ENCODE assay signal across 1 cellular context in the genomic region with DNA sequence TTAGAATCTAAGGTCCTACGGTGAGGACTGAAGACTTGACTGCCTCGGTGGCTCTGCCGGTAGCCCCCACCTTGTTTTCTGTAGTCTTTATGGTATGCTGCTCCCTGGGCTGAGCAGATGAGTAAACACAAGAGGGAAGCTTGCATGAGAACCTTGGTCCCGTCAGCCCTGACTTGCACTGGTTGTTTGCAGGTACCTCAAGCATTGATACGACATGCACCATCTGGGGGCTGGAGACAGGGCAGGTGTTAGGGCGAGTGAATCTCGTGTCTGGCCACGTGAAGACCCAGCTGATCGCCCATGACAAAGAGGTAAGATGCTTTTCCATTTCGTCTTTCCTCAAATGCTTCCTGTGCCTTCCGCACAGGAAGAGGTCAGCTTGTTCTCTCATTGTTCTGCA.
A peak's percentile ranks its signal among the peaks of the same experiment; 100 is the strongest.
TF ChIP-seq lines count a peak whose summit lies in the region.

No MANE protein-coding gene starts in this region.

TF ChIP-seq in HepG2, 621 proteins besides CTCF, POLR2A, EP300 and RAD21 (continued from another document and continues in another):
- TF ChIP-seq MAFK (conservative IDR thresholded peaks at IDR 0.05 in 1 of 2, IDR thresholded peaks at IDR 0.05 in 1 of 2; ENCODE audit: low read length in 2 of 2): no peak
- TF ChIP-seq, protein P1, sequence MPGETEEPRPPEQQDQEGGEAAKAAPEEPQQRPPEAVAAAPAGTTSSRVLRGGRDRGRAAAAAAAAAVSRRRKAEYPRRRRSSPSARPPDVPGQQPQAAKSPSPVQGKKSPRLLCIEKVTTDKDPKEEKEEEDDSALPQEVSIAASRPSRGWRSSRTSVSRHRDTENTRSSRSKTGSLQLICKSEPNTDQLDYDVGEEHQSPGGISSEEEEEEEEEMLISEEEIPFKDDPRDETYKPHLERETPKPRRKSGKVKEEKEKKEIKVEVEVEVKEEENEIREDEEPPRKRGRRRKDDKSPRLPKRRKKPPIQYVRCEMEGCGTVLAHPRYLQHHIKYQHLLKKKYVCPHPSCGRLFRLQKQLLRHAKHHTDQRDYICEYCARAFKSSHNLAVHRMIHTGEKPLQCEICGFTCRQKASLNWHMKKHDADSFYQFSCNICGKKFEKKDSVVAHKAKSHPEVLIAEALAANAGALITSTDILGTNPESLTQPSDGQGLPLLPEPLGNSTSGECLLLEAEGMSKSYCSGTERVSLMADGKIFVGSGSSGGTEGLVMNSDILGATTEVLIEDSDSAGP (CRISPR knock-in tag; IDR thresholded peaks at IDR 0.05; ENCODE audit: borderline replicate concordance): no peak
- peak; percentile 81; the same call in 1 of the 2 replicates for TF ChIP-seq SMAD1 (CRISPR knock-in tag; IDR thresholded peaks at IDR 0.05; ENCODE audit: borderline replicate concordance, low read depth)
- TF ChIP-seq NR1H2 (CRISPR knock-in tag; IDR thresholded peaks at IDR 0.05; ENCODE audit: borderline replicate concordance, low read depth): no peak
- TF ChIP-seq MED8 (CRISPR knock-in tag; IDR thresholded peaks at IDR 0.05; ENCODE audit: insufficient replicate concordance): no peak
- TF ChIP-seq ATM (IDR thresholded peaks at IDR 0.05; ENCODE audit: borderline replicate concordance): no peak
- no peak for TF ChIP-seq ZNF780A (CRISPR knock-in tag; IDR thresholded peaks at IDR 0.05)
- no peak for TF ChIP-seq KDM5A (IDR thresholded peaks at IDR 0.05; ENCODE audit: borderline replicate concordance, low read length)
- TF ChIP-seq, protein P2, sequence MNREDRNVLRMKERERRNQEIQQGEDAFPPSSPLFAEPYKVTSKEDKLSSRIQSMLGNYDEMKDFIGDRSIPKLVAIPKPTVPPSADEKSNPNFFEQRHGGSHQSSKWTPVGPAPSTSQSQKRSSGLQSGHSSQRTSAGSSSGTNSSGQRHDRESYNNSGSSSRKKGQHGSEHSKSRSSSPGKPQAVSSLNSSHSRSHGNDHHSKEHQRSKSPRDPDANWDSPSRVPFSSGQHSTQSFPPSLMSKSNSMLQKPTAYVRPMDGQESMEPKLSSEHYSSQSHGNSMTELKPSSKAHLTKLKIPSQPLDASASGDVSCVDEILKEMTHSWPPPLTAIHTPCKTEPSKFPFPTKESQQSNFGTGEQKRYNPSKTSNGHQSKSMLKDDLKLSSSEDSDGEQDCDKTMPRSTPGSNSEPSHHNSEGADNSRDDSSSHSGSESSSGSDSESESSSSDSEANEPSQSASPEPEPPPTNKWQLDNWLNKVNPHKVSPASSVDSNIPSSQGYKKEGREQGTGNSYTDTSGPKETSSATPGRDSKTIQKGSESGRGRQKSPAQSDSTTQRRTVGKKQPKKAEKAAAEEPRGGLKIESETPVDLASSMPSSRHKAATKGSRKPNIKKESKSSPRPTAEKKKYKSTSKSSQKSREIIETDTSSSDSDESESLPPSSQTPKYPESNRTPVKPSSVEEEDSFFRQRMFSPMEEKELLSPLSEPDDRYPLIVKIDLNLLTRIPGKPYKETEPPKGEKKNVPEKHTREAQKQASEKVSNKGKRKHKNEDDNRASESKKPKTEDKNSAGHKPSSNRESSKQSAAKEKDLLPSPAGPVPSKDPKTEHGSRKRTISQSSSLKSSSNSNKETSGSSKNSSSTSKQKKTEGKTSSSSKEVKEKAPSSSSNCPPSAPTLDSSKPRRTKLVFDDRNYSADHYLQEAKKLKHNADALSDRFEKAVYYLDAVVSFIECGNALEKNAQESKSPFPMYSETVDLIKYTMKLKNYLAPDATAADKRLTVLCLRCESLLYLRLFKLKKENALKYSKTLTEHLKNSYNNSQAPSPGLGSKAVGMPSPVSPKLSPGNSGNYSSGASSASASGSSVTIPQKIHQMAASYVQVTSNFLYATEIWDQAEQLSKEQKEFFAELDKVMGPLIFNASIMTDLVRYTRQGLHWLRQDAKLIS (CRISPR knock-in tag; IDR thresholded peaks at IDR 0.05): no peak
- no peak for TF ChIP-seq AKNA (CRISPR knock-in tag; IDR thresholded peaks at IDR 0.05; ENCODE audit: borderline replicate concordance)
- no peak for TF ChIP-seq PPARG (CRISPR knock-in tag; conservative IDR thresholded peaks at IDR 0.05)
- TF ChIP-seq ZNF713 (CRISPR knock-in tag; IDR thresholded peaks at IDR 0.05): peak; percentile 92; the same call in 1 of the 2 replicates
- TF ChIP-seq ZSCAN30 (CRISPR knock-in tag; IDR thresholded peaks at IDR 0.05): no peak
- no peak for TF ChIP-seq ZNF703 (CRISPR knock-in tag; IDR thresholded peaks at IDR 0.05; ENCODE audit: borderline replicate concordance)
- TF ChIP-seq NFATC3 (CRISPR knock-in tag; IDR thresholded peaks at IDR 0.05): no peak
- TF ChIP-seq NONO (IDR thresholded peaks at IDR 0.05): no peak
- peak; percentile 53; the same call in 1 of the 2 replicates for TF ChIP-seq NONO (CRISPR knock-in tag; conservative IDR thresholded peaks at IDR 0.05)
- TF ChIP-seq CBFB (CRISPR knock-in tag; IDR thresholded peaks at IDR 0.05): no peak
- no peak for TF ChIP-seq RNF2 (conservative IDR thresholded peaks at IDR 0.05; ENCODE audit: low read depth)
- peak; percentile 92 for TF ChIP-seq TEAD3 (CRISPR knock-in tag; optimal IDR thresholded peaks at IDR 0.05; ENCODE audit: borderline replicate concordance)
- TF ChIP-seq HNRNPLL (IDR thresholded peaks at IDR 0.05; ENCODE audit: low read depth, low read length, poor library complexity, severe bottlenecking): no peak
- TF ChIP-seq ZFYVE20 (CRISPR knock-in tag; IDR thresholded peaks at IDR 0.05; ENCODE audit: borderline replicate concordance, low read depth): no peak
- peak; percentile 22; the same call in 1 of the 2 replicates for TF ChIP-seq FOXK2 (IDR thresholded peaks at IDR 0.05)
- TF ChIP-seq, protein P3, sequence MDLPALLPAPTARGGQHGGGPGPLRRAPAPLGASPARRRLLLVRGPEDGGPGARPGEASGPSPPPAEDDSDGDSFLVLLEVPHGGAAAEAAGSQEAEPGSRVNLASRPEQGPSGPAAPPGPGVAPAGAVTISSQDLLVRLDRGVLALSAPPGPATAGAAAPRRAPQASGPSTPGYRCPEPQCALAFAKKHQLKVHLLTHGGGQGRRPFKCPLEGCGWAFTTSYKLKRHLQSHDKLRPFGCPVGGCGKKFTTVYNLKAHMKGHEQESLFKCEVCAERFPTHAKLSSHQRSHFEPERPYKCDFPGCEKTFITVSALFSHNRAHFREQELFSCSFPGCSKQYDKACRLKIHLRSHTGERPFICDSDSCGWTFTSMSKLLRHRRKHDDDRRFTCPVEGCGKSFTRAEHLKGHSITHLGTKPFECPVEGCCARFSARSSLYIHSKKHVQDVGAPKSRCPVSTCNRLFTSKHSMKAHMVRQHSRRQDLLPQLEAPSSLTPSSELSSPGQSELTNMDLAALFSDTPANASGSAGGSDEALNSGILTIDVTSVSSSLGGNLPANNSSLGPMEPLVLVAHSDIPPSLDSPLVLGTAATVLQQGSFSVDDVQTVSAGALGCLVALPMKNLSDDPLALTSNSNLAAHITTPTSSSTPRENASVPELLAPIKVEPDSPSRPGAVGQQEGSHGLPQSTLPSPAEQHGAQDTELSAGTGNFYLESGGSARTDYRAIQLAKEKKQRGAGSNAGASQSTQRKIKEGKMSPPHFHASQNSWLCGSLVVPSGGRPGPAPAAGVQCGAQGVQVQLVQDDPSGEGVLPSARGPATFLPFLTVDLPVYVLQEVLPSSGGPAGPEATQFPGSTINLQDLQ (CRISPR knock-in tag; IDR thresholded peaks at IDR 0.05): no peak
- TF ChIP-seq ATF2 (CRISPR knock-in tag; IDR thresholded peaks at IDR 0.05): no peak
- TF ChIP-seq PRMT3 (CRISPR knock-in tag; IDR thresholded peaks at IDR 0.05; ENCODE audit: borderline replicate concordance, low read depth): no peak
- TF ChIP-seq ISX (CRISPR knock-in tag; conservative IDR thresholded peaks at IDR 0.05): no peak
- TF ChIP-seq CREM (IDR thresholded peaks at IDR 0.05): no peak
- no peak for TF ChIP-seq CREM (CRISPR knock-in tag; IDR thresholded peaks at IDR 0.05)
- TF ChIP-seq, protein P4, sequence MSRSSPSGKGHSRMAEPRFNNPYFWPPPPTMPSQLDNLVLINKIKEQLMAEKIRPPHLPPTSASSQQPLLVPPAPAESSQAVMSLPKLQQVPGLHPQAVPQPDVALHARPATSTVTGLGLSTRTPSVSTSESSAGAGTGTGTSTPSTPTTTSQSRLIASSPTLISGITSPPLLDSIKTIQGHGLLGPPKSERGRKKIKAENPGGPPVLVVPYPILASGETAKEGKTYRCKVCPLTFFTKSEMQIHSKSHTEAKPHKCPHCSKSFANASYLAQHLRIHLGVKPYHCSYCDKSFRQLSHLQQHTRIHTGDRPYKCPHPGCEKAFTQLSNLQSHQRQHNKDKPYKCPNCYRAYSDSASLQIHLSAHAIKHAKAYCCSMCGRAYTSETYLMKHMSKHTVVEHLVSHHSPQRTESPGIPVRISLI (CRISPR knock-in tag; IDR thresholded peaks at IDR 0.05; ENCODE audit: borderline replicate concordance): peak; percentile 31; the same call in 1 of the 2 replicates
- TF ChIP-seq HOXA9 (CRISPR knock-in tag; IDR thresholded peaks at IDR 0.05; ENCODE audit: borderline replicate concordance): no peak
- TF ChIP-seq ZNF317 (CRISPR knock-in tag; IDR thresholded peaks at IDR 0.05): no peak
- no peak; the same call in 1 of the 2 replicates for TF ChIP-seq YEATS4 (CRISPR knock-in tag; IDR thresholded peaks at IDR 0.05; ENCODE audit: borderline replicate concordance)
- no peak for TF ChIP-seq ZGPAT (CRISPR knock-in tag; IDR thresholded peaks at IDR 0.05)
- no peak for TF ChIP-seq REXO4 (CRISPR knock-in tag; IDR thresholded peaks at IDR 0.05; ENCODE audit: borderline replicate concordance)
- no peak for TF ChIP-seq SETDB1 (CRISPR knock-in tag; IDR thresholded peaks at IDR 0.05; ENCODE audit: borderline replicate concordance)
- TF ChIP-seq ZNF335 (CRISPR knock-in tag; IDR thresholded peaks at IDR 0.05): no peak
- no peak for TF ChIP-seq TRIM22 (IDR thresholded peaks at IDR 0.05)
- TF ChIP-seq PCBP1 (IDR thresholded peaks at IDR 0.05; ENCODE audit: borderline replicate concordance, low read depth, low read length): no peak
